Comparison of ENCODE assay signal across 15 cellular contexts in genomic region chr16:75263291-75263962, GRCh38. TPM values are rescaled to one million over a fixed set of nuclear protein-coding genes. Genes with fewer than 3 reads are reported as not detected.
A peak's percentile ranks its signal among the peaks of the same experiment; 100 is the strongest.
DNase-seq lines count a peak whose midpoint lies in the region; ATAC-seq and TF ChIP-seq lines count a peak whose summit lies in the region.
"Had no signal": no experiment of that assay in that cellular context is flagged by ENCODE, and none has a peak within 500 bp of the region (broad histone marks: within the 10 kb centered on the region; RNA-seq: fewer than 3 reads in every experiment).

No MANE protein-coding gene starts in this region.

- H3K27me3 ChIP-seq in esophagus muscularis mucosa, result no peaks in the 10 kb centered on the region
- H3K27me3 ChIP-seq in uterus, result no peaks in the 10 kb centered on the region

- H3K9me3 ChIP-seq in esophagus muscularis mucosa, result no peaks in the 10 kb centered on the region
- no peaks in the 10 kb centered on the region for H3K9me3 ChIP-seq in uterus

- peaks cover 30% of the 10 kb centered on the region for H3K27me3 Mint-ChIP-seq in activated CD4-positive, alpha-beta memory T cell treated with anti-CD3 and anti-CD28 coated beads for 36 hours
- peaks cover 38% of the 10 kb centered on the region for H3K27me3 Mint-ChIP-seq in activated CD4-positive, alpha-beta memory T cell treated with anti-CD3 and anti-CD28 coated beads, Interleukin-2, amount 10 ng/mL, durations not matched to agents 7 days and 5 days
- no peaks in the 10 kb centered on the region for H3K27me3 Mint-ChIP-seq in nephron progenitor cell (ENCODE audit: low read depth, poor library complexity)

- H3K9me3 Mint-ChIP-seq in activated CD4-positive, alpha-beta memory T cell treated with anti-CD3 and anti-CD28 coated beads for 36 hours, result no peaks in the 10 kb centered on the region
- H3K9me3 Mint-ChIP-seq in activated CD4-positive, alpha-beta memory T cell treated with anti-CD3 and anti-CD28 coated beads, Interleukin-2, amount 10 ng/mL, durations not matched to agents 7 days and 5 days, result no peaks in the 10 kb centered on the region
- H3K9me3 Mint-ChIP-seq in nephron progenitor cell, result no peaks in the 10 kb centered on the region
- H3K9me3 Mint-ChIP-seq: stimulated activated memory B cell treated with anti-CD40 and anti-IgM and Interleukin-4, amounts not matched to agents 10 μg/mL and 1 μg/mL and 100 μg/mL, for 72 hours; T-helper 1 cell treated with Interleukin-12 subunit alpha and Interleukin-12 subunit beta and Interleukin-4 antibody, amounts not matched to agents 30 μg/mL and 1 μg/mL, for 36 hours had no signal

- peaks cover 6% of the 10 kb centered on the region for H3K4me1 Mint-ChIP-seq in activated CD4-positive, alpha-beta memory T cell treated with anti-CD3 and anti-CD28 coated beads for 36 hours (ENCODE audit: low read depth)
- H3K4me1 Mint-ChIP-seq in activated CD4-positive, alpha-beta memory T cell treated with anti-CD3 and anti-CD28 coated beads, Interleukin-2, amount 10 ng/mL, durations not matched to agents 7 days and 5 days, result peaks cover 2% of the 10 kb centered on the region
- peaks cover 59% of the 10 kb centered on the region for H3K4me1 Mint-ChIP-seq in nephron progenitor cell

- intact Hi-C loops in activated CD4-positive, alpha-beta memory T cell treated with anti-CD3 and anti-CD28 coated beads for 36 hours (cut with micrococcal nuclease), result no loop called here
- intact Hi-C loops in esophagus muscularis mucosa (cut with DNase I), result no loop called here
- intact Hi-C loops in uterus (cut with DNase I; ENCODE audit: low total_unique reads), result no loop called here

- H3K4me3 ChIP-seq in esophagus muscularis mucosa, result peak overlapping the region; percentile 86 to 99 (median 92)
- H3K4me3 ChIP-seq in uterus, result peak overlapping the region in 1 of 2 donors; percentile 9

- no peak for TF ChIP-seq EP300 in esophagus muscularis mucosa (IDR thresholded peaks at IDR 0.05)

- no peak overlapping the region for H3K4me3 Mint-ChIP-seq in activated CD4-positive, alpha-beta memory T cell treated with anti-CD3 and anti-CD28 coated beads for 36 hours
- no peak overlapping the region for H3K4me3 Mint-ChIP-seq in activated CD4-positive, alpha-beta memory T cell treated with anti-CD3 and anti-CD28 coated beads, Interleukin-2, amount 10 ng/mL, durations not matched to agents 7 days and 5 days
- peak overlapping the region; percentile 88 for H3K4me3 Mint-ChIP-seq in nephron progenitor cell
- H3K4me3 Mint-ChIP-seq: stimulated activated memory B cell treated with anti-CD40 and anti-IgM and Interleukin-4, amounts not matched to agents 10 μg/mL and 1 μg/mL and 100 μg/mL, for 72 hours; T-helper 1 cell treated with Interleukin-12 subunit alpha and Interleukin-12 subunit beta and Interleukin-4 antibody, amounts not matched to agents 30 μg/mL and 1 μg/mL, for 36 hours had no signal

- no peak for TF ChIP-seq CTCF in esophagus muscularis mucosa (IDR thresholded peaks at IDR 0.05)
- TF ChIP-seq CTCF in nephron progenitor cell (IDR thresholded peaks at IDR 0.05), result no peak
- TF ChIP-seq CTCF in uterus (IDR thresholded peaks at IDR 0.05), result no peak

- no peaks in the 10 kb centered on the region for H3K36me3 Mint-ChIP-seq in activated CD4-positive, alpha-beta memory T cell treated with anti-CD3 and anti-CD28 coated beads for 36 hours
- H3K36me3 Mint-ChIP-seq in activated CD4-positive, alpha-beta memory T cell treated with anti-CD3 and anti-CD28 coated beads, Interleukin-2, amount 10 ng/mL, durations not matched to agents 7 days and 5 days (ENCODE audit: low read depth), result no peaks in the 10 kb centered on the region
- no peaks in the 10 kb centered on the region for H3K36me3 Mint-ChIP-seq in nephron progenitor cell (ENCODE audit: low read depth)
- H3K36me3 Mint-ChIP-seq: stimulated activated memory B cell treated with anti-CD40 and anti-IgM and Interleukin-4, amounts not matched to agents 10 μg/mL and 1 μg/mL and 100 μg/mL, for 72 hours had no signal

- H3K36me3 ChIP-seq in esophagus muscularis mucosa (peaks cover 0 to 5% (median 0%) of the 10 kb centered on the region in 4 donors), uterus (no peaks in the 10 kb centered on the region)

- no peak overlapping the region for H3K27ac Mint-ChIP-seq in activated CD4-positive, alpha-beta memory T cell treated with anti-CD3 and anti-CD28 coated beads for 36 hours
- no peak overlapping the region for H3K27ac Mint-ChIP-seq in activated CD4-positive, alpha-beta memory T cell treated with anti-CD3 and anti-CD28 coated beads, Interleukin-2, amount 10 ng/mL, durations not matched to agents 7 days and 5 days
- peak overlapping the region; percentile 79 for H3K27ac Mint-ChIP-seq in nephron progenitor cell
- H3K27ac Mint-ChIP-seq: stimulated activated memory B cell treated with anti-CD40 and anti-IgM and Interleukin-4, amounts not matched to agents 10 μg/mL and 1 μg/mL and 100 μg/mL, for 72 hours; T-helper 1 cell treated with Interleukin-12 subunit alpha and Interleukin-12 subunit beta and Interleukin-4 antibody, amounts not matched to agents 30 μg/mL and 1 μg/mL, for 36 hours had no signal

- DNase-seq in activated CD4-positive, alpha-beta memory T cell treated with anti-CD3 and anti-CD28 coated beads for 36 hours, result peak; percentile 8
- no peak for DNase-seq in activated CD4-positive, alpha-beta memory T cell treated with anti-CD3 and anti-CD28 coated beads, Interleukin-2, amount 10 ng/mL, durations not matched to agents 7 days and 5 days
- DNase-seq in esophagus muscularis mucosa (ENCODE audit: extremely low spot score) (no peak), nephron progenitor cell (no peak), uterus (peak in 1 of 2 donors; percentile 17), occipital lobe (lab: John Stamatoyannopoulos, UW) (no peak), NOMO-1 treated with DMSO at 0.1 percent for 48 hours (lab: John Stamatoyannopoulos, UW; ENCODE audit: unreplicated experiment) (no peak)
- DNase-seq: activated gamma-delta T cell, foreskin melanocyte, NCI-H2171 treated with DMSO at 0.1 percent for 48 hours, posterior cingulate gyrus had no signal

- no peak for ATAC-seq in HG03196 (IDR thresholded peaks at IDR 0.05; ENCODE audit: unreplicated experiment)
- ATAC-seq: stimulated activated memory B cell treated with anti-CD40 and anti-IgM and Interleukin-4, amounts not matched to agents 10 μg/mL and 1 μg/mL and 100 μg/mL, for 72 hours had no signal

- CTCF ChIA-PET in activated CD4-positive, alpha-beta memory T cell treated with anti-CD3 and anti-CD28 coated beads for 36 hours (lab: Charles Lee), result no interaction called here
- CTCF ChIA-PET in activated CD4-positive, alpha-beta memory T cell treated with anti-CD3 and anti-CD28 coated beads, Interleukin-2, amount 10 ng/mL, durations not matched to agents 7 days and 5 days (lab: Charles Lee), result no interaction called here

- POLR2A ChIA-PET in activated CD4-positive, alpha-beta memory T cell treated with anti-CD3 and anti-CD28 coated beads for 36 hours (lab: Charles Lee), result no interaction called here
- POLR2A ChIA-PET in activated CD4-positive, alpha-beta memory T cell treated with anti-CD3 and anti-CD28 coated beads, Interleukin-2, amount 10 ng/mL, durations not matched to agents 7 days and 5 days (lab: Charles Lee), result no interaction called here

- no peak for TF ChIP-seq POLR2A in esophagus muscularis mucosa (IDR thresholded peaks at IDR 0.05; ENCODE audit: low read depth)
- TF ChIP-seq POLR2A in uterus (IDR thresholded peaks at IDR 0.05), result no peak

- 62% methylated on average over 10 of the region's 14 CpGs for WGBS in esophagus muscularis mucosa

- peaks cover 71 to 89% (median 85%) of the 10 kb centered on the region in 4 donors for H3K4me1 ChIP-seq in esophagus muscularis mucosa
- peaks cover 0 to 21% of the 10 kb centered on the region in 2 donors for H3K4me1 ChIP-seq in uterus

- H3K27ac ChIP-seq in esophagus muscularis mucosa (replicated peaks in 1 of 4) (peak overlapping the region; percentile 91 to 93 (median 93)), uterus (peak overlapping the region; percentile 84 to 91)

RNA-seq across cellular contexts. Expression of gene BCAR1, which starts 12.0 kb away (rescaled TPM):
- total RNA-seq in activated CD4-positive, alpha-beta memory T cell treated with anti-CD3 and anti-CD28 coated beads for 36 hours, result 1 to 10 TPM in 1 of 2 experiments, under 1 TPM in 1; 0.78 to 1.1 TPM
- not detected for total RNA-seq in activated CD4-positive, alpha-beta memory T cell treated with anti-CD3 and anti-CD28 coated beads, Interleukin-2, amount 10 ng/mL, durations not matched to agents 7 days and 5 days
- 10 to 100 TPM; 31.6 to 67.1 (median 54.8) TPM for total RNA-seq in esophagus muscularis mucosa
- 100 to 1,000 TPM in 1 of 4 donors, 10 to 100 TPM in 3; 42.8 to 104 (median 47.2) TPM for total RNA-seq in uterus
- total RNA-seq in occipital lobe, result 15.4 TPM

RNA-seq across cellular contexts. Expression of gene CTRB1, which starts 44.6 kb away (rescaled TPM):
- total RNA-seq in activated CD4-positive, alpha-beta memory T cell treated with anti-CD3 and anti-CD28 coated beads for 36 hours, result not detected
- total RNA-seq in activated CD4-positive, alpha-beta memory T cell treated with anti-CD3 and anti-CD28 coated beads, Interleukin-2, amount 10 ng/mL, durations not matched to agents 7 days and 5 days, result not detected
- not detected for total RNA-seq in esophagus muscularis mucosa
- not detected for total RNA-seq in uterus
- total RNA-seq in occipital lobe, result not detected
- total RNA-seq: A673 had no signal

RNA-seq across cellular contexts. Expression of gene CTRB2, which starts 56.5 kb away (rescaled TPM):
- total RNA-seq in activated CD4-positive, alpha-beta memory T cell treated with anti-CD3 and anti-CD28 coated beads for 36 hours, result not detected
- not detected for total RNA-seq in activated CD4-positive, alpha-beta memory T cell treated with anti-CD3 and anti-CD28 coated beads, Interleukin-2, amount 10 ng/mL, durations not matched to agents 7 days and 5 days
- total RNA-seq in esophagus muscularis mucosa (not detected), uterus (not detected), occipital lobe (not detected)
- total RNA-seq: A673 had no signal
